ENCODE assay signal across 8 cellular contexts in genomic region chr2:121356058-121356640, GRCh38.
A peak's percentile ranks its signal among the peaks of the same experiment; 100 is the strongest.
DNase-seq lines count a peak whose midpoint lies in the region; ATAC-seq, FAIRE-seq and TF ChIP-seq lines count a peak whose summit lies in the region.

No MANE protein-coding gene starts in this region.

- no peak overlapping the region for H2AFZ ChIP-seq in OCI-LY1 (ENCODE audit: low read length)

- TF ChIP-seq CTCF in 22Rv1 (IDR thresholded peaks at IDR 0.05) (peak; percentile 73), OCI-LY1 (IDR thresholded peaks at IDR 0.05; ENCODE audit: low read length) (peak; percentile 77), lower lobe of right lung (IDR thresholded peaks at IDR 0.05) (peak; percentile 62)

- DNase-seq in G401 (ENCODE audit: low spot score) (peak; percentile 80), KG1 (lab: John Stamatoyannopoulos, UW) (peak; percentile 66), dermis blood vessel endothelial cell (peak; percentile 83), lower lobe of right lung (no peak), GM12892 (ENCODE audit: insufficient read length) (no peak)

- no peaks in the 10 kb centered on the region for H3K9me2 ChIP-seq in OCI-LY1 (ENCODE audit: low read depth, low read length)

- H3K9me3 ChIP-seq in OCI-LY1 (ENCODE audit: low read length) (no peaks in the 10 kb centered on the region), lower lobe of right lung (no peaks in the 10 kb centered on the region)

- H3K4me3 ChIP-seq in OCI-LY1 (ENCODE audit: low read depth, low read length, poor library complexity, severe bottlenecking) (no peak overlapping the region), lower lobe of right lung (no peak overlapping the region)

- no peaks in the 10 kb centered on the region for H4K20me1 ChIP-seq in OCI-LY1 (ENCODE audit: insufficient read depth, low read length)

- no peaks in the 10 kb centered on the region for H3K79me2 ChIP-seq in OCI-LY1 (ENCODE audit: insufficient read depth, low read length)

- peaks cover 81% of the 10 kb centered on the region for H3K36me3 ChIP-seq in OCI-LY1 (ENCODE audit: insufficient read depth, low read length)
- peaks cover 95% of the 10 kb centered on the region for H3K36me3 ChIP-seq in lower lobe of right lung

- H3K27me3 ChIP-seq in OCI-LY1 (ENCODE audit: insufficient read depth, low read length), result no peaks in the 10 kb centered on the region
- H3K27me3 ChIP-seq in lower lobe of right lung (ENCODE audit: low read depth), result no peaks in the 10 kb centered on the region

- intact Hi-C loops in lower lobe of right lung (cut with DNase I), result no loop called here

- H3F3A ChIP-seq in OCI-LY1 (ENCODE audit: insufficient read depth, low read length), result no peaks in the 10 kb centered on the region

- in situ Hi-C loops in G401 (cut with HindIII; ENCODE audit: low sequenced_read_pairs), result no loop called here

- no peak for TF ChIP-seq POLR2A in GM12892 (IDR thresholded peaks at IDR 0.05; ENCODE audit: low read depth, low read length)

- H3K9ac ChIP-seq in OCI-LY1 (ENCODE audit: low read length), result no peak overlapping the region

- no peak for FAIRE-seq in GM12892 (lab: Jason Lieb, UNC)

- H3K27ac ChIP-seq in 22Rv1 (peak overlapping the region; percentile 60), OCI-LY1 (ENCODE audit: low read depth, low read length, poor library complexity, severe bottlenecking) (no peak overlapping the region), lower lobe of right lung (no peak overlapping the region)

- no peak overlapping the region for H3K4me2 ChIP-seq in OCI-LY1 (ENCODE audit: low read length)

- ATAC-seq in lower lobe of right lung, result peak; percentile 65 to 74
- no peak for ATAC-seq in HG03439 (IDR thresholded peaks at IDR 0.05; ENCODE audit: unreplicated experiment)

- H3K4me1 ChIP-seq in OCI-LY1 (ENCODE audit: insufficient read depth, low read length, severe bottlenecking) (no peaks in the 10 kb centered on the region), lower lobe of right lung (no peaks in the 10 kb centered on the region)

Comparison
In these comparisons a context has a peak if more than half of its experiments do, and no peak if none do; other contexts are left out.
1. DNase-seq: peak in G401 (single experiment), KG1 (single experiment) and dermis blood vessel endothelial cell (single experiment); none in lower lobe of right lung (single experiment) and GM12892 (single experiment).
2. Peak in every context shown above with its lines, with median percentiles within 50 percentile points of each other: CTCF ChIP-seq.